8 cellular contexts compared by ENCODE assay signal in genomic region chr1:109532365-109533136, GRCh38. TPM values are rescaled to one million over a fixed set of nuclear protein-coding genes. Genes with fewer than 3 reads are reported as not detected.
DNase-seq lines count a peak whose midpoint lies in the region; ATAC-seq and TF ChIP-seq lines count a peak whose summit lies in the region.

No MANE protein-coding gene starts in this region.

- H3K27me3 Mint-ChIP-seq in CD14-positive monocyte (ENCODE audit: low read depth in 3 of 3): peaks cover 0 to 5% (median 2%) of the 10 kb centered on the region in 3 donors
- H3K27me3 Mint-ChIP-seq in naive thymus-derived CD4-positive, alpha-beta T cell: no peaks in the 10 kb centered on the region

- peak overlapping the region; percentile 37 for H3K4me3 ChIP-seq in OCI-LY1 (ENCODE audit: low read depth, low read length, poor library complexity, severe bottlenecking)
- peak overlapping the region; percentile 57 for H3K4me3 ChIP-seq in naive thymus-derived CD4-positive, alpha-beta T cell (ENCODE audit: low read length)

- intact Hi-C loops in CD14-positive monocyte (cut with micrococcal nuclease): loop anchor here (2.0 to 10.0 kb wide), 4 partner anchors 38 to 270 kb away; partner anchors contain the start of gene CYB561D1 (in 1 of the 2)
- intact Hi-C loops in naive thymus-derived CD4-positive, alpha-beta T cell (cut with micrococcal nuclease): loop anchor here (1.0 to 5.0 kb wide), 12 partner anchors 30 to 840 kb away; partner anchors contain the start of genes CYB561D1 (in 2 of the 2), PSMA5 (in 2 of the 2), PRPF38B (in 1 of the 2) and PSRC1 (in 1 of the 2)

- peaks cover 9% of the 10 kb centered on the region for H3K4me1 Mint-ChIP-seq in CD14-positive monocyte
- peaks cover 22 to 40% (median 30%) of the 10 kb centered on the region in 7 donors for H3K4me1 Mint-ChIP-seq in naive thymus-derived CD4-positive, alpha-beta T cell

- peaks cover 9% of the 10 kb centered on the region for H3K4me1 ChIP-seq in OCI-LY1 (ENCODE audit: insufficient read depth, low read length, severe bottlenecking)
- peaks cover 11 to 28% of the 10 kb centered on the region in 2 donors for H3K4me1 ChIP-seq in naive thymus-derived CD4-positive, alpha-beta T cell (ENCODE audit: control insufficient read depth in 2 of 2, insufficient read depth in 2 of 2, low read length in 2 of 2)

- POLR2A ChIA-PET in naive thymus-derived CD4-positive, alpha-beta T cell (lab: Charles Lee): interaction anchor here (0.6 to 15.6 kb wide), 12 partner anchors 13 to 452 kb away, joined by 3 to 520 read pairs (median 4); partner anchors contain the start of genes AHCYL1, AMIGO1, ATXN7L2 and CYB561D1

- peak overlapping the region; percentile 61 to 75 for H3K4me3 Mint-ChIP-seq in CD14-positive monocyte
- H3K4me3 Mint-ChIP-seq in naive thymus-derived CD4-positive, alpha-beta T cell: peak overlapping the region; percentile 78 to 91 (median 86)

- H3K36me3 Mint-ChIP-seq in CD14-positive monocyte: no peaks in the 10 kb centered on the region
- no peaks in the 10 kb centered on the region for H3K36me3 Mint-ChIP-seq in naive thymus-derived CD4-positive, alpha-beta T cell

- H3K9me3 ChIP-seq in OCI-LY1 (ENCODE audit: low read length): no peaks in the 10 kb centered on the region
- H3K9me3 ChIP-seq in naive thymus-derived CD4-positive, alpha-beta T cell (ENCODE audit: control insufficient read depth in 2 of 3, low read length in 3 of 3): no peaks in the 10 kb centered on the region

- peak overlapping the region; percentile 82 for H2AFZ ChIP-seq in OCI-LY1 (ENCODE audit: low read length)

- DNase-seq in CD14-positive monocyte (ENCODE audit: low spot score) (peak; percentile 78), HuH-7.5 (ENCODE audit: low spot score) (peak; percentile 69), activated T-cell treated with anti-CD3 and anti-CD28 coated beads for 24 hours (ENCODE audit: low read depth) (peak; percentile 88)
- peak; percentile 79 to 96 (median 87) for DNase-seq in naive thymus-derived CD4-positive, alpha-beta T cell
- DNase-seq in stimulated activated CD8-positive, alpha-beta memory T cell treated with anti-CD3 and anti-CD28 coated beads, Interleukin-7, amount 100 ng/mL, for 24 hours (ENCODE audit: low read depth): peak; percentile 92

- H3K27ac ChIP-seq in OCI-LY1 (ENCODE audit: low read depth, low read length, poor library complexity, severe bottlenecking): no peak overlapping the region
- H3K27ac ChIP-seq in naive thymus-derived CD4-positive, alpha-beta T cell (ENCODE audit: low read depth, low read length): no peak overlapping the region

- H3K9me2 ChIP-seq in OCI-LY1 (ENCODE audit: low read depth, low read length): no peaks in the 10 kb centered on the region

- H4K20me1 ChIP-seq in OCI-LY1 (ENCODE audit: insufficient read depth, low read length): no peaks in the 10 kb centered on the region

- CTCF ChIA-PET in naive thymus-derived CD4-positive, alpha-beta T cell (lab: Charles Lee): interaction anchor here (0.6 to 21.5 kb wide), 32 partner anchors 8 to 453 kb away, joined by 3 to 1240 read pairs (median 5); partner anchors contain the start of genes AMIGO1, ATXN7L2, CYB561D1 and PSMA5

- no peaks in the 10 kb centered on the region for H3K9me3 Mint-ChIP-seq in CD14-positive monocyte
- H3K9me3 Mint-ChIP-seq in naive thymus-derived CD4-positive, alpha-beta T cell: peaks cover 0 to 2% (median 0%) of the 10 kb centered on the region in 11 donors

- peak; percentile 94 for TF ChIP-seq CTCF in CD14-positive monocyte (IDR thresholded peaks at IDR 0.05)
- TF ChIP-seq CTCF in OCI-LY1 (IDR thresholded peaks at IDR 0.05; ENCODE audit: low read length): peak; percentile 77

- no peak overlapping the region; the same call in 1 of the 2 replicates for H3K9ac ChIP-seq in OCI-LY1 (ENCODE audit: low read length)

- H3K27ac Mint-ChIP-seq in CD14-positive monocyte: peak overlapping the region in 3 of 7 donors; percentile 2 to 79 (median 27)
- H3K27ac Mint-ChIP-seq in naive thymus-derived CD4-positive, alpha-beta T cell: peak overlapping the region; percentile 66 to 95 (median 86)

- ATAC-seq in GM19455 (IDR thresholded peaks at IDR 0.05; ENCODE audit: unreplicated experiment): peak; percentile 71
- ATAC-seq in esophagus mucosa: peak; percentile 85
- ATAC-seq in naive thymus-derived CD4-positive, alpha-beta T cell: peak; percentile 94

- peak overlapping the region; percentile 62 for H3K4me2 ChIP-seq in OCI-LY1 (ENCODE audit: low read length)

- H3K36me3 ChIP-seq in OCI-LY1 (ENCODE audit: insufficient read depth, low read length): no peaks in the 10 kb centered on the region
- no peaks in the 10 kb centered on the region for H3K36me3 ChIP-seq in naive thymus-derived CD4-positive, alpha-beta T cell (ENCODE audit: control insufficient read depth in 2 of 3, insufficient read depth in 3 of 3, low read length in 3 of 3)

- no peaks in the 10 kb centered on the region for H3K79me2 ChIP-seq in OCI-LY1 (ENCODE audit: insufficient read depth, low read length)

- H3K27me3 ChIP-seq in OCI-LY1 (ENCODE audit: insufficient read depth, low read length): 0 out of 2 replicates have a peak, but pooled peaks cover 2% of the 10 kb centered on the region
- H3K27me3 ChIP-seq in naive thymus-derived CD4-positive, alpha-beta T cell (ENCODE audit: control insufficient read depth in 2 of 2, insufficient read depth in 2 of 2, low read length in 2 of 2): no peaks in the 10 kb centered on the region

- H3F3A ChIP-seq in OCI-LY1 (ENCODE audit: insufficient read depth, low read length): no peaks in the 10 kb centered on the region

RNA-seq across cellular contexts. Expression of gene GPR61, which starts 7.1 kb away (rescaled TPM):
- under 1 TPM in 1 of 2 donors, not detected in 1; 0.28 TPM for polyA plus RNA-seq in CD14-positive monocyte
- total RNA-seq in esophagus mucosa: not detected
- total RNA-seq in naive thymus-derived CD4-positive, alpha-beta T cell: under 1 TPM; 0.05 to 0.58 (median 0.42) TPM
- under 1 TPM in 1 of 2 donors, not detected in 1; 0.45 TPM for polyA plus RNA-seq in naive thymus-derived CD4-positive, alpha-beta T cell

RNA-seq across cellular contexts. Expression of gene GNAI3, which starts 15.9 kb away (rescaled TPM):
- 10 to 100 TPM; 10.4 to 14.2 TPM for polyA plus RNA-seq in CD14-positive monocyte
- 10.5 TPM for total RNA-seq in esophagus mucosa
- total RNA-seq in naive thymus-derived CD4-positive, alpha-beta T cell: 1 to 10 TPM; 4.9 to 9.3 (median 7.0) TPM
- polyA plus RNA-seq in naive thymus-derived CD4-positive, alpha-beta T cell: 1 to 10 TPM; 7.2 to 7.7 TPM

RNA-seq across cellular contexts. Expression of gene AMIGO1, which starts 23.0 kb away (rescaled TPM):
- polyA plus RNA-seq in CD14-positive monocyte: under 1 TPM; 0.07 to 0.26 TPM
- 1.2 TPM for total RNA-seq in esophagus mucosa
- total RNA-seq in naive thymus-derived CD4-positive, alpha-beta T cell: 10 to 100 TPM in 3 of 5 experiments, 1 to 10 TPM in 2; 2.9 to 42.2 (median 17.7) TPM
- 10 to 100 TPM; 17.4 to 36.2 TPM for polyA plus RNA-seq in naive thymus-derived CD4-positive, alpha-beta T cell

RNA-seq across cellular contexts. Expression of gene CYB561D1, which starts 38.7 kb away (rescaled TPM):
- 1 to 10 TPM; 1.4 to 4.2 TPM for polyA plus RNA-seq in CD14-positive monocyte
- 7.2 TPM for total RNA-seq in esophagus mucosa
- 10 to 100 TPM; 19.6 to 41.5 (median 24.1) TPM for total RNA-seq in naive thymus-derived CD4-positive, alpha-beta T cell
- polyA plus RNA-seq in naive thymus-derived CD4-positive, alpha-beta T cell: 10 to 100 TPM; 13.5 to 25.3 TPM

RNA-seq across cellular contexts. Expression of gene ATXN7L2, which starts 48.8 kb away (rescaled TPM):
- polyA plus RNA-seq in CD14-positive monocyte: 1 to 10 TPM; 1.1 to 1.7 TPM
- 2.7 TPM for total RNA-seq in esophagus mucosa
- 10 to 100 TPM; 10.5 to 12.8 (median 11.7) TPM for total RNA-seq in naive thymus-derived CD4-positive, alpha-beta T cell
- polyA plus RNA-seq in naive thymus-derived CD4-positive, alpha-beta T cell: 10 to 100 TPM in 1 of 2 donors, 1 to 10 TPM in 1; 4.9 to 15.2 TPM
